In genomic region chr10:99429521-99430095, GRCh38 we compare ENCODE assay signal across 9 cellular contexts. TPM values are rescaled to one million over a fixed set of nuclear protein-coding genes. Genes with fewer than 3 reads are reported as not detected.
DNase-seq lines count a peak whose midpoint lies in the region; ATAC-seq and TF ChIP-seq lines count a peak whose summit lies in the region.
"Had no signal": no experiment of that assay in that cellular context is flagged by ENCODE, and none has a peak within 500 bp of the region (broad histone marks: within the 10 kb centered on the region; RNA-seq: fewer than 3 reads in every experiment).

No MANE protein-coding gene starts in this region.

- H3K4me1 ChIP-seq in CD4-positive, CD25-positive, alpha-beta regulatory T cell (ENCODE audit: control insufficient read depth, insufficient read depth, low read length, poor library complexity, severe bottlenecking): peaks cover 23% of the 10 kb centered on the region
- peaks cover 16% of the 10 kb centered on the region for H3K4me1 ChIP-seq in effector memory CD4-positive, alpha-beta T cell (ENCODE audit: control insufficient read depth, insufficient read depth, low read length, poor library complexity, severe bottlenecking)

- H3K36me3 ChIP-seq in CD4-positive, CD25-positive, alpha-beta regulatory T cell (ENCODE audit: control insufficient read depth, insufficient read depth, low read length): peaks cover 8% of the 10 kb centered on the region
- peaks cover 10% of the 10 kb centered on the region for H3K36me3 ChIP-seq in MG63
- no peaks in the 10 kb centered on the region for H3K36me3 ChIP-seq in effector memory CD4-positive, alpha-beta T cell (ENCODE audit: control insufficient read depth, insufficient read depth, low read length)

- peaks cover 16 to 43% (median 29%) of the 10 kb centered on the region in 4 donors for H3K4me1 Mint-ChIP-seq in CD4-positive, CD25-positive, alpha-beta regulatory T cell
- H3K4me1 Mint-ChIP-seq in neural crest cell: peaks cover 31% of the 10 kb centered on the region

- no peaks in the 10 kb centered on the region for H3K9me3 ChIP-seq in CD4-positive, CD25-positive, alpha-beta regulatory T cell (ENCODE audit: control insufficient read depth in 2 of 2, low read length in 2 of 2)
- no peaks in the 10 kb centered on the region for H3K9me3 ChIP-seq in MG63
- H3K9me3 ChIP-seq in effector memory CD4-positive, alpha-beta T cell (ENCODE audit: control insufficient read depth, low read length): no peaks in the 10 kb centered on the region

- H3K4me3 Mint-ChIP-seq in CD4-positive, CD25-positive, alpha-beta regulatory T cell: peak overlapping the region; percentile 93 to 98 (median 95)
- H3K4me3 Mint-ChIP-seq in neural crest cell: peak overlapping the region; percentile 96

- ATAC-seq in CD4-positive, CD25-positive, alpha-beta regulatory T cell (ENCODE audit: low read depth in 2 of 2): no peak
- no peak for ATAC-seq in HG03378 (IDR thresholded peaks at IDR 0.05; ENCODE audit: unreplicated experiment)

- H3K27ac Mint-ChIP-seq in CD4-positive, CD25-positive, alpha-beta regulatory T cell: peak overlapping the region; percentile 16 to 95 (median 93)
- H3K27ac Mint-ChIP-seq in neural crest cell (ENCODE audit: unreplicated experiment): peak overlapping the region; percentile 44

- H3K36me3 Mint-ChIP-seq in CD4-positive, CD25-positive, alpha-beta regulatory T cell: peaks cover 15% of the 10 kb centered on the region
- H3K36me3 Mint-ChIP-seq in neural crest cell (ENCODE audit: low read depth): peaks cover 3% of the 10 kb centered on the region

- H3K27me3 ChIP-seq in CD4-positive, CD25-positive, alpha-beta regulatory T cell (ENCODE audit: control insufficient read depth, insufficient read depth, low read length): no peaks in the 10 kb centered on the region
- H3K27me3 ChIP-seq in MG63: no peaks in the 10 kb centered on the region
- H3K27me3 ChIP-seq in effector memory CD4-positive, alpha-beta T cell (replicated peaks; ENCODE audit: control insufficient read depth, insufficient read depth, low read length, poor library complexity, severe bottlenecking): no peaks in the 10 kb centered on the region

- H3K27me3 Mint-ChIP-seq in CD4-positive, CD25-positive, alpha-beta regulatory T cell: no peaks in the 10 kb centered on the region
- no peaks in the 10 kb centered on the region for H3K27me3 Mint-ChIP-seq in neural crest cell (ENCODE audit: low read depth)

- no peak for DNase-seq in CD4-positive, CD25-positive, alpha-beta regulatory T cell
- DNase-seq in MG63 (no peak), neural crest cell (ENCODE audit: low read depth, low spot score) (no peak), germinal center (ENCODE audit: low spot score) (no peak), AG08396 (ENCODE audit: low spot score) (no peak), SIG-M5 (lab: John Stamatoyannopoulos, UW) (no peak)
- no peak for DNase-seq in effector memory CD4-positive, alpha-beta T cell
- DNase-seq: activated CD4-positive, alpha-beta T cell treated with anti-CD3 and anti-CD28 coated beads, Interleukin-2, amount 50 U/mL, for 1 hour had no signal

- no peak for TF ChIP-seq CTCF in neural crest cell (conservative IDR thresholded peaks at IDR 0.05)

- peak overlapping the region; percentile 77 for H3K27ac ChIP-seq in CD4-positive, CD25-positive, alpha-beta regulatory T cell (ENCODE audit: insufficient read depth, low read length, poor library complexity, severe bottlenecking)
- peak overlapping the region; percentile 80 for H3K27ac ChIP-seq in effector memory CD4-positive, alpha-beta T cell (ENCODE audit: insufficient read depth, low read length, poor library complexity, severe bottlenecking)

- no peaks in the 10 kb centered on the region for H3K9me3 Mint-ChIP-seq in CD4-positive, CD25-positive, alpha-beta regulatory T cell
- no peaks in the 10 kb centered on the region for H3K9me3 Mint-ChIP-seq in neural crest cell

- H3K4me3 ChIP-seq in CD4-positive, CD25-positive, alpha-beta regulatory T cell (ENCODE audit: low read depth, low read length): peak overlapping the region; percentile 86
- peak overlapping the region; percentile 89 for H3K4me3 ChIP-seq in MG63
- H3K4me3 ChIP-seq in effector memory CD4-positive, alpha-beta T cell (ENCODE audit: insufficient read depth, low read depth, low read length, poor library complexity, severe bottlenecking): peak overlapping the region; percentile 81

RNA-seq across cellular contexts. Expression of gene GOT1, which starts 0.8 kb away (rescaled TPM):
- 8.4 TPM for total RNA-seq in CD4-positive, CD25-positive, alpha-beta regulatory T cell
- polyA plus RNA-seq in CD4-positive, CD25-positive, alpha-beta regulatory T cell: 10 to 100 TPM; 19.2 to 27.5 (median 22.2) TPM
- total RNA-seq in MG63 (2014; rRNA removed; shearing (Covaris generic); ENCODE audit: low replicate concordance): 8.6 and 21.8 TPM in 2 replicates
- total RNA-seq in neural crest cell: 30.8 and 37.8 TPM in 2 replicates
